In genomic region chr1:1602941-1603506, GRCh38 we compare ENCODE assay signal across 1 cellular context.
TF ChIP-seq lines count a peak whose summit lies in the region.

No MANE protein-coding gene starts in this region.

TF ChIP-seq in SK-N-SH, 30 proteins besides CTCF, POLR2A, EP300 and RAD21 (continued from another document):
- TF ChIP-seq ZBTB33 (IDR thresholded peaks at IDR 0.05; ENCODE audit: borderline replicate concordance, low read depth) (no peak), TCF12 (IDR thresholded peaks at IDR 0.05) (no peak), MAX (IDR thresholded peaks at IDR 0.05; ENCODE audit: low read depth) (no peak), TEAD4 (IDR thresholded peaks at IDR 0.05; ENCODE audit: borderline replicate concordance, insufficient read depth) (no peak), NFIC (IDR thresholded peaks at IDR 0.05; ENCODE audit: borderline replicate concordance) (no peak), RCOR1 (IDR thresholded peaks at IDR 0.05; ENCODE audit: low read length) (no peak), TAF1 (IDR thresholded peaks at IDR 0.05; ENCODE audit: borderline replicate concordance, low read depth, low read length) (no peak)
- TF ChIP-seq, protein P1, sequence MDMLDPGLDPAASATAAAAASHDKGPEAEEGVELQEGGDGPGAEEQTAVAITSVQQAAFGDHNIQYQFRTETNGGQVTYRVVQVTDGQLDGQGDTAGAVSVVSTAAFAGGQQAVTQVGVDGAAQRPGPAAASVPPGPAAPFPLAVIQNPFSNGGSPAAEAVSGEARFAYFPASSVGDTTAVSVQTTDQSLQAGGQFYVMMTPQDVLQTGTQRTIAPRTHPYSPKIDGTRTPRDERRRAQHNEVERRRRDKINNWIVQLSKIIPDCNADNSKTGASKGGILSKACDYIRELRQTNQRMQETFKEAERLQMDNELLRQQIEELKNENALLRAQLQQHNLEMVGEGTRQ (IDR thresholded peaks at IDR 0.05; ENCODE audit: borderline replicate concordance, low read depth, low read length), result no peak
